ENCODE assay signal across 14 cellular contexts in genomic region chr10:114384181-114384580, GRCh38.
"Had no signal": no experiment of that assay in that cellular context is flagged by ENCODE, and none has a peak within 500 bp of the region (broad histone marks: within the 10 kb centered on the region; RNA-seq: fewer than 3 reads in every experiment).

No MANE protein-coding gene starts in this region.

- H3K4me1 ChIP-seq: adrenal gland had no signal

- H3K27ac Mint-ChIP-seq: T-helper 2 cell treated with Interferon-gamma antibody and Interleukin-4, amounts not matched to agents 5 μg/mL and 100 μg/mL, for 36 hours had no signal

- H3K36me3 ChIP-seq: adrenal gland, left ventricle myocardium inferior, stomach, tibial artery had no signal

- H3K27ac ChIP-seq: adrenal gland, body of pancreas, left ventricle myocardium inferior, stomach, tibial artery had no signal

- H3K9me3 ChIP-seq: adrenal gland, body of pancreas, left ventricle myocardium inferior, stomach, tibial artery had no signal

- DNase-seq: activated CD4-positive, alpha-beta T cell treated with anti-CD3 and anti-CD28 coated beads, Interleukin-2, amount 50 U/mL, for 4 hours; activated naive CD4-positive, alpha-beta T cell treated with anti-CD3 and anti-CD28 coated beads, Interleukin-2, amount 50 U/mL, for 16 hours; activated T-cell treated with anti-CD3 and anti-CD28 coated beads, Interleukin-2, amount 50 U/mL, for 1 hour; adrenal gland; body of pancreas; cerebellar nuclear complex; islet precursor cell; left ventricle myocardium inferior; stimulated activated CD4-positive, alpha-beta T cell treated with anti-CD3 and anti-CD28 coated beads, Interleukin-15, amount 100 ng/mL, for 24 hours; stomach; tibial artery had no signal

- H3K4me3 Mint-ChIP-seq: T-helper 2 cell treated with Interferon-gamma antibody and Interleukin-4, amounts not matched to agents 5 μg/mL and 100 μg/mL, for 36 hours had no signal

- H3K27me3 ChIP-seq: adrenal gland, body of pancreas, stomach, tibial artery had no signal

- H3K4me3 ChIP-seq: adrenal gland, body of pancreas, left ventricle myocardium inferior, stomach, tibial artery had no signal

- ATAC-seq: activated CD4-positive, CD25-positive, alpha-beta regulatory T cell treated with anti-CD3 and anti-CD28 coated beads, Interleukin-2, amount 50 U/mL, for 24 hours; body of pancreas; esophagus mucosa had no signal
